ENCODE assay signal across 20 cellular contexts in genomic region chr6:118299023-118299422, GRCh38.
DNase-seq lines count a peak whose midpoint lies in the region; ATAC-seq and TF ChIP-seq lines count a peak whose summit lies in the region.
"Had no signal": no experiment of that assay in that cellular context is flagged by ENCODE, and none has a peak within 500 bp of the region (broad histone marks: within the 10 kb centered on the region; RNA-seq: fewer than 3 reads in every experiment).

No MANE protein-coding gene starts in this region.

- ATAC-seq in gastroesophageal sphincter, result no peak
- ATAC-seq in GM19395 (IDR thresholded peaks at IDR 0.05; ENCODE audit: unreplicated experiment), result no peak
- ATAC-seq: K562 had no signal

- H4K8ac ChIP-seq in neuronal stem cell (ENCODE audit: low read depth, low read length), result no peak overlapping the region

- H2AK5ac ChIP-seq in neuronal stem cell (ENCODE audit: low read depth, low read length), result no peak overlapping the region

- H3K36me3 ChIP-seq in gastroesophageal sphincter, result no peaks in the 10 kb centered on the region
- no peaks in the 10 kb centered on the region for H3K36me3 ChIP-seq in stomach smooth muscle (ENCODE audit: control insufficient read depth in 2 of 2, insufficient read depth in 2 of 2, low read length in 2 of 2)
- H3K36me3 ChIP-seq in neuronal stem cell (replicated peaks in 1 of 2; ENCODE audit: control insufficient read depth in 2 of 2, insufficient read depth in 2 of 2, low read length in 2 of 2), result no peaks in the 10 kb centered on the region

- H3K27ac ChIP-seq in coronary artery (peak overlapping the region; percentile 70 to 71), gastroesophageal sphincter (peak overlapping the region in 3 of 4 donors; percentile 29 to 44 (median 44)), stomach smooth muscle (ENCODE audit: low read length) (peak overlapping the region; percentile 12), neuronal stem cell (replicated peaks; ENCODE audit: low read length) (no peak overlapping the region)
- H3K27ac ChIP-seq: C4-2B, RWPE1 had no signal

- H2BK15ac ChIP-seq in neuronal stem cell (ENCODE audit: low read length), result no peak overlapping the region

- 17 to 20% methylated on average over 3 to 5 of the region's 6 CpGs for WGBS in gastroesophageal sphincter (ENCODE audit: low coverage in 1 of 2), 2 donors
- no CpG with 5 or more reads among the region's 6 CpGs for WGBS in neuronal stem cell (ENCODE audit: extremely low coverage in 2 of 2, insufficient read length in 2 of 2, insufficient replicate concordance in 1 of 2), 2 donors

- no peak overlapping the region for H2BK120ac ChIP-seq in neuronal stem cell (ENCODE audit: low read depth, low read length)

- no peak for TF ChIP-seq CTCF in coronary artery (IDR thresholded peaks at IDR 0.05)
- no peak for TF ChIP-seq CTCF in gastroesophageal sphincter (IDR thresholded peaks at IDR 0.05)

- H3K27me3 ChIP-seq in gastroesophageal sphincter, result no peaks in the 10 kb centered on the region
- H3K27me3 ChIP-seq in stomach smooth muscle (ENCODE audit: control insufficient read depth in 1 of 2, insufficient read depth in 2 of 2, low read length in 2 of 2), result no peaks in the 10 kb centered on the region
- no peaks in the 10 kb centered on the region for H3K27me3 ChIP-seq in neuronal stem cell (ENCODE audit: control insufficient read depth in 3 of 3, insufficient read depth in 3 of 3, low read depth in 1 of 3, low read length in 3 of 3)

- H3K14ac ChIP-seq in neuronal stem cell (ENCODE audit: low read length), result no peak overlapping the region

- DNase-seq in HCEC 1CT (peak; percentile 14), coronary artery (ENCODE audit: low spot score) (no peak), neuronal stem cell (ENCODE audit: low spot score) (no peak), anterior cingulate cortex (lab: John Stamatoyannopoulos, UW) (no peak)
- DNase-seq: DMS79; H7; NCI-H1092; NCI-H1436; NCI-H187 treated with DMSO at 0.1 percent for 48 hours; NCI-H2227 treated with DMSO at 0.1 percent for 48 hours; NCI-H510A; NCI-H774; NK-92 treated with Interleukin-12 subunit alpha and Interleukin-12 subunit beta, amount 100 ng/mL, for 24 hours; SIG-M5 had no signal

- H2BK12ac ChIP-seq in neuronal stem cell (ENCODE audit: low read length), result no peak overlapping the region

- no peak overlapping the region for H3K4me2 ChIP-seq in neuronal stem cell (ENCODE audit: insufficient read depth, low read length, poor library complexity, severe bottlenecking)

- H3K9ac ChIP-seq in stomach smooth muscle (ENCODE audit: low read length in 2 of 2) (no peak overlapping the region), neuronal stem cell (ENCODE audit: low read depth, low read length, poor library complexity) (no peak overlapping the region)

- H3K18ac ChIP-seq in neuronal stem cell (ENCODE audit: low read length), result no peak overlapping the region

- H3K9me3 ChIP-seq in gastroesophageal sphincter (peaks cover 0 to 5% (median 0%) of the 10 kb centered on the region in 3 donors), stomach smooth muscle (ENCODE audit: control insufficient read depth in 2 of 2, low read length in 2 of 2) (peaks cover 0 to 3% of the 10 kb centered on the region in 2 donors), neuronal stem cell (replicated peaks in 1 of 2; ENCODE audit: control insufficient read depth in 2 of 2, insufficient read depth in 1 of 2, low read depth in 1 of 2, low read length in 2 of 2) (peaks cover 0 to 9% of the 10 kb centered on the region in 2 donors)

- TF ChIP-seq POLR2A in gastroesophageal sphincter (IDR thresholded peaks at IDR 0.05), result no peak

- no peak overlapping the region for H4K91ac ChIP-seq in neuronal stem cell (ENCODE audit: low read depth, low read length, poor library complexity)

- H2BK5ac ChIP-seq in neuronal stem cell (ENCODE audit: low read length), result no peak overlapping the region

- H2AFZ ChIP-seq in neuronal stem cell (ENCODE audit: low read length), result no peak overlapping the region

- H3K23ac ChIP-seq in neuronal stem cell (ENCODE audit: low read depth, low read length, poor library complexity), result no peak overlapping the region

- peaks cover 6 to 44% (median 6%) of the 10 kb centered on the region in 3 donors for H3K4me1 ChIP-seq in gastroesophageal sphincter
- H3K4me1 ChIP-seq in stomach smooth muscle (ENCODE audit: control insufficient read depth, insufficient read depth, low read length), result peaks cover 4% of the 10 kb centered on the region
- H3K4me1 ChIP-seq in neuronal stem cell (ENCODE audit: control insufficient read depth in 2 of 2, insufficient read depth in 1 of 2, low read depth in 1 of 2, low read length in 2 of 2), result peaks cover 3 to 19% of the 10 kb centered on the region in 2 donors

- H3K4me3 ChIP-seq in coronary artery (no peak overlapping the region), gastroesophageal sphincter (no peak overlapping the region), stomach smooth muscle (ENCODE audit: low read length in 2 of 2) (no peak overlapping the region), neuronal stem cell (ENCODE audit: low read length in 2 of 2) (no peak overlapping the region)
- H3K4me3 ChIP-seq: K562 had no signal

- H3K79me1 ChIP-seq in neuronal stem cell (ENCODE audit: low read depth, low read length), result no peaks in the 10 kb centered on the region

- TF ChIP-seq EP300 in gastroesophageal sphincter (IDR thresholded peaks at IDR 0.05), result no peak

- no peak overlapping the region for H3K4ac ChIP-seq in neuronal stem cell (ENCODE audit: low read length)
